ENCODE assay signal across 37 cellular contexts in genomic region chr6:3619800-3620199, GRCh38.
"Had no signal": no experiment of that assay in that cellular context is flagged by ENCODE, and none has a peak within 500 bp of the region (broad histone marks: within the 10 kb centered on the region; RNA-seq: fewer than 3 reads in every experiment).

No MANE protein-coding gene starts in this region.

- H3K36me3 ChIP-seq: ascending aorta, breast epithelium, cardiac muscle cell, colonic mucosa, gastrocnemius medialis, heart left ventricle, WERI-Rb-1 had no signal

- H3K4me1 Mint-ChIP-seq: activated B cell treated with CpG ODN at 0.5 μM for 24 hours; activated naive CD4-positive, alpha-beta T cell treated with anti-CD3 and anti-CD28 coated beads, Interleukin-2, amount 10 ng/mL, durations not matched to agents 7 days and 5 days had no signal

- DNase-seq: activated B cell treated with CpG ODN at 0.5 μM for 24 hours; activated CD4-positive, alpha-beta T cell treated with anti-CD3 and anti-CD28 coated beads for 48 hours; activated CD4-positive, alpha-beta T cell treated with anti-CD3 and anti-CD28 coated beads, Interleukin-2, amount 50 U/mL, for 1 hour; activated CD4-positive, alpha-beta T cell treated with anti-CD3 and anti-CD28 coated beads, Interleukin-2, amount 50 U/mL, for 48 hours; activated CD8-positive, alpha-beta memory T cell treated with anti-CD3 and anti-CD28 coated beads for 24 hours; activated CD8-positive, alpha-beta memory T cell treated with anti-CD3 and anti-CD28 coated beads, Interleukin-2, amount 50 U/mL, for 48 hours; activated CD8-positive, alpha-beta T cell treated with anti-CD3 and anti-CD28 coated beads for 36 hours; activated gamma-delta T cell; activated naive CD4-positive, alpha-beta T cell; activated naive CD4-positive, alpha-beta T cell treated with anti-CD3 and anti-CD28 coated beads, Interleukin-2, amount 10 ng/mL, durations not matched to agents 7 days and 5 days; activated naive CD8-positive, alpha-beta T cell treated with anti-CD3 and anti-CD28 coated beads, Interleukin-2, amount 10 ng/mL, durations not matched to agents 7 days and 5 days; activated T-cell treated with anti-CD3 and anti-CD28 coated beads for 4 hours; activated T-cell treated with anti-CD3 and anti-CD28 coated beads, Interleukin-2, amount 50 U/mL, for 24 hours; activated T-cell treated with anti-CD3 and anti-CD28 coated beads, Interleukin-2, amount 50 U/mL, for 72 hours; central memory CD4-positive, alpha-beta T cell; cerebellar nuclear complex; colonic mucosa; dorsolateral prefrontal cortex; effector memory CD4-positive, alpha-beta T cell; endodermal cell; foreskin keratinocyte; gastrocnemius medialis; glutamatergic neuron; heart left ventricle; T-helper 1 cell; T-helper 17 cell; T1000; WERI-Rb-1 had no signal

- H3K4me3 ChIP-seq: ascending aorta, breast epithelium, cardiac muscle cell, colonic mucosa, dorsolateral prefrontal cortex, gastrocnemius medialis, heart left ventricle had no signal

- H3K4me1 ChIP-seq: ascending aorta, breast epithelium, colonic mucosa, foreskin keratinocyte, gastrocnemius medialis, heart left ventricle had no signal

- ATAC-seq: activated CD4-positive, CD25-positive, alpha-beta regulatory T cell treated with anti-CD3 and anti-CD28 coated beads, Interleukin-2, amount 50 U/mL, for 24 hours; activated CD8-positive, alpha-beta T cell treated with anti-CD3 and anti-CD28 coated beads for 36 hours; activated naive CD4-positive, alpha-beta T cell treated with anti-CD3 and anti-CD28 coated beads, Interleukin-2, amount 50 U/mL, for 72 hours; activated T-cell treated with anti-CD3 and anti-CD28 coated beads, Interleukin-2, amount 50 U/mL, for 72 hours; esophagus mucosa; foreskin keratinocyte; gastrocnemius medialis; T-helper 17 cell had no signal

- H3K36me3 Mint-ChIP-seq: activated naive CD4-positive, alpha-beta T cell treated with anti-CD3 and anti-CD28 coated beads, Interleukin-2, amount 10 ng/mL, durations not matched to agents 7 days and 5 days; activated naive CD4-positive, alpha-beta T cell treated with anti-CD3 and anti-CD28 coated beads, Interleukin-2, amount 50 U/mL, for 72 hours; brain had no signal

- H3K9me3 ChIP-seq: ascending aorta, breast epithelium, colonic mucosa, gastrocnemius medialis, heart left ventricle had no signal

- H3K27ac Mint-ChIP-seq: activated B cell treated with CpG ODN at 0.5 μM for 24 hours; activated CD8-positive, alpha-beta T cell treated with anti-CD3 and anti-CD28 coated beads for 36 hours; activated naive CD4-positive, alpha-beta T cell treated with anti-CD3 and anti-CD28 coated beads, Interleukin-2, amount 10 ng/mL, durations not matched to agents 7 days and 5 days; activated naive CD4-positive, alpha-beta T cell treated with anti-CD3 and anti-CD28 coated beads, Interleukin-2, amount 50 U/mL, for 72 hours; activated naive CD8-positive, alpha-beta T cell treated with anti-CD3 and anti-CD28 coated beads, Interleukin-2, amount 10 ng/mL, durations not matched to agents 7 days and 5 days; activated T-cell treated with anti-CD3 and anti-CD28 coated beads, Interleukin-2, amount 50 U/mL, for 24 hours; activated T-cell treated with anti-CD3 and anti-CD28 coated beads, Interleukin-2, amount 50 U/mL, for 72 hours; brain; dendritic cell treated with granulocyte-macrophage colony-stimulating factor and Interleukin-4, amounts not matched to agents 40 ng/mL and 50 ng/mL, for 4 days; endodermal cell; T-helper 17 cell; T-helper 2 cell treated with Interferon-gamma antibody and Interleukin-4, amounts not matched to agents 5 μg/mL and 100 μg/mL, for 36 hours had no signal

- H3K9me3 Mint-ChIP-seq: activated B cell treated with CpG ODN at 0.5 μM for 24 hours; activated CD8-positive, alpha-beta T cell treated with anti-CD3 and anti-CD28 coated beads for 36 hours; activated naive CD4-positive, alpha-beta T cell treated with anti-CD3 and anti-CD28 coated beads, Interleukin-2, amount 10 ng/mL, durations not matched to agents 7 days and 5 days; activated naive CD4-positive, alpha-beta T cell treated with anti-CD3 and anti-CD28 coated beads, Interleukin-2, amount 50 U/mL, for 72 hours; activated naive CD8-positive, alpha-beta T cell treated with anti-CD3 and anti-CD28 coated beads, Interleukin-2, amount 10 ng/mL, durations not matched to agents 7 days and 5 days; activated T-cell treated with anti-CD3 and anti-CD28 coated beads, Interleukin-2, amount 50 U/mL, for 24 hours; activated T-cell treated with anti-CD3 and anti-CD28 coated beads, Interleukin-2, amount 50 U/mL, for 72 hours; dendritic cell treated with granulocyte-macrophage colony-stimulating factor and Interleukin-4, amounts not matched to agents 40 ng/mL and 50 ng/mL, for 4 days; endodermal cell; T-helper 2 cell treated with Interferon-gamma antibody and Interleukin-4, amounts not matched to agents 5 μg/mL and 100 μg/mL, for 36 hours had no signal

- H3K4me3 Mint-ChIP-seq: activated B cell treated with CpG ODN at 0.5 μM for 24 hours; activated CD8-positive, alpha-beta T cell treated with anti-CD3 and anti-CD28 coated beads for 36 hours; activated naive CD4-positive, alpha-beta T cell treated with anti-CD3 and anti-CD28 coated beads, Interleukin-2, amount 10 ng/mL, durations not matched to agents 7 days and 5 days; activated naive CD8-positive, alpha-beta T cell treated with anti-CD3 and anti-CD28 coated beads, Interleukin-2, amount 10 ng/mL, durations not matched to agents 7 days and 5 days; activated T-cell treated with anti-CD3 and anti-CD28 coated beads, Interleukin-2, amount 50 U/mL, for 24 hours; activated T-cell treated with anti-CD3 and anti-CD28 coated beads, Interleukin-2, amount 50 U/mL, for 72 hours; dendritic cell treated with granulocyte-macrophage colony-stimulating factor and Interleukin-4, amounts not matched to agents 40 ng/mL and 50 ng/mL, for 4 days; endodermal cell; T-helper 17 cell; T-helper 2 cell treated with Interferon-gamma antibody and Interleukin-4, amounts not matched to agents 5 μg/mL and 100 μg/mL, for 36 hours had no signal

- H3K27me3 ChIP-seq: ascending aorta, breast epithelium, cardiac muscle cell, colonic mucosa, dorsolateral prefrontal cortex had no signal

- H3K27ac ChIP-seq: ascending aorta, breast epithelium, cardiac muscle cell, colonic mucosa, foreskin keratinocyte, gastrocnemius medialis, heart left ventricle, WERI-Rb-1 had no signal
